Comparison of ENCODE assay signal across 11 cellular contexts in genomic region chr14:103198429-103199140, GRCh38.
DNase-seq lines count a peak whose midpoint lies in the region; ATAC-seq and TF ChIP-seq lines count a peak whose summit lies in the region.
"Had no signal": no experiment of that assay in that cellular context is flagged by ENCODE, and none has a peak within 500 bp of the region (broad histone marks: within the 10 kb centered on the region; RNA-seq: fewer than 3 reads in every experiment).

No MANE protein-coding gene starts in this region.

- H3K4me1 ChIP-seq in body of pancreas (peaks cover 7% of the 10 kb centered on the region), subcutaneous abdominal adipose tissue (ENCODE audit: control insufficient read depth in 5 of 5, insufficient read depth in 5 of 5, low read length in 5 of 5) (peaks cover 3 to 18% (median 12%) of the 10 kb centered on the region in 5 donors)

- ATAC-seq in body of pancreas = peak; percentile 78
- ATAC-seq in HG03108 (IDR thresholded peaks at IDR 0.05; ENCODE audit: unreplicated experiment) = no peak
- ATAC-seq in HG02798 (IDR thresholded peaks at IDR 0.05; ENCODE audit: poor library complexity, unreplicated experiment) = no peak
- ATAC-seq in HG03135 (IDR thresholded peaks at IDR 0.05; ENCODE audit: unreplicated experiment) = no peak

- no peak for TF ChIP-seq POLR2A in body of pancreas (IDR thresholded peaks at IDR 0.05)

- WGBS in body of pancreas, 2 donors = 42 to 48% methylated on average over 11 of the region's 11 CpGs

- no peaks in the 10 kb centered on the region for H3K36me3 ChIP-seq in body of pancreas (replicated peaks in 1 of 2; ENCODE audit: insufficient read depth in 1 of 2, low read depth in 2 of 2)
- H3K36me3 ChIP-seq in subcutaneous abdominal adipose tissue (ENCODE audit: control insufficient read depth in 5 of 5, insufficient read depth in 5 of 5, low read length in 5 of 5) = no peaks in the 10 kb centered on the region

- H3K4me3 ChIP-seq in body of pancreas = no peak overlapping the region
- no peak overlapping the region for H3K4me3 ChIP-seq in subcutaneous abdominal adipose tissue (ENCODE audit: low read depth in 1 of 5, low read length in 5 of 5)

- CTCF ChIA-PET in HEK293T (lab: Yijun Ruan, JAX) = no interaction called here

- no peaks in the 10 kb centered on the region for H3K27me3 ChIP-seq in body of pancreas
- H3K27me3 ChIP-seq in subcutaneous abdominal adipose tissue (ENCODE audit: control insufficient read depth in 5 of 5, insufficient read depth in 4 of 5, low read length in 5 of 5) = peaks cover 0 to 5% (median 0%) of the 10 kb centered on the region in 5 donors

- DNase-seq in HEK293T (ENCODE audit: extremely low spot score) = no peak
- peak in 3 of 4 donors; percentile 32 to 51 (median 48) for DNase-seq in body of pancreas
- DNase-seq in islet precursor cell = peak; percentile 54
- no peak for DNase-seq in C1 segment of cervical spinal cord (lab: John Stamatoyannopoulos, UW)
- DNase-seq: glutamatergic neuron, NCI-H2171 treated with DMSO at 0.1 percent for 48 hours, occipital lobe had no signal

- no peaks in the 10 kb centered on the region for H3K9me3 ChIP-seq in body of pancreas
- peaks cover 0 to 3% (median 0%) of the 10 kb centered on the region in 5 donors for H3K9me3 ChIP-seq in subcutaneous abdominal adipose tissue (ENCODE audit: control insufficient read depth in 5 of 5, low read length in 5 of 5)

- H3K9ac ChIP-seq in subcutaneous abdominal adipose tissue (ENCODE audit: low read length in 5 of 5) = no peak overlapping the region

- peak overlapping the region; percentile 7 to 57 (median 30) for H3K27ac ChIP-seq in body of pancreas
- peak overlapping the region; percentile 4 for H3K27ac ChIP-seq in subcutaneous abdominal adipose tissue (ENCODE audit: low read depth, low read length)

- intact Hi-C loops in body of pancreas (cut with DNase I) = no loop called here

- no peak for TF ChIP-seq CTCF in body of pancreas (IDR thresholded peaks at IDR 0.05)

- POLR2A ChIA-PET in HEK293T (lab: Yijun Ruan, JAX) = no interaction called here

TF ChIP-seq in HEK293T, 16 proteins besides CTCF, POLR2A, EP300 and RAD21:
- TF ChIP-seq PKNOX1 (IDR thresholded peaks at IDR 0.05) (peak; percentile 60), FOXM1 (IDR thresholded peaks at IDR 0.05; ENCODE audit: borderline replicate concordance) (no peak), CTBP1 (IDR thresholded peaks at IDR 0.05; ENCODE audit: borderline replicate concordance) (no peak)

Comparison
In these comparisons a context has a peak if more than half of its experiments do, and no peak if none do; other contexts are left out.
1. DNase-seq: peak in body of pancreas (3 of 4) and islet precursor cell (single experiment); none in HEK293T (single experiment) and C1 segment of cervical spinal cord (0 of 14).